Comparison of ENCODE assay signal across 32 cellular contexts in genomic region chrX:26146024-26146423, GRCh38. TPM values are rescaled to one million over a fixed set of nuclear protein-coding genes. Genes with fewer than 3 reads are reported as not detected.
"Had no signal": no experiment of that assay in that cellular context is flagged by ENCODE, and none has a peak within 500 bp of the region (broad histone marks: within the 10 kb centered on the region; RNA-seq: fewer than 3 reads in every experiment).

No MANE protein-coding gene starts in this region.

- H3K4me3 ChIP-seq: adrenal gland, SJCRH30, SK-N-MC had no signal

- DNase-seq: activated CD4-positive, alpha-beta memory T cell treated with anti-CD3 and anti-CD28 coated beads for 36 hours; activated CD4-positive, alpha-beta T cell treated with anti-CD3 and anti-CD28 coated beads for 36 hours; activated CD4-positive, alpha-beta T cell treated with anti-CD3 and anti-CD28 coated beads, Interleukin-2, amount 50 U/mL, for 1 hour; activated CD8-positive, alpha-beta memory T cell treated with anti-CD3 and anti-CD28 coated beads, Interleukin-2, amount 50 U/mL, for 4 hours; activated gamma-delta T cell treated with Interleukin-2 at 50 U/mL for 16 hours; activated naive CD4-positive, alpha-beta T cell treated with anti-CD3 and anti-CD28 coated beads for 36 hours; activated T-cell treated with anti-CD3 and anti-CD28 coated beads for 4 hours; activated T-cell treated with anti-CD3 and anti-CD28 coated beads, Interleukin-2, amount 50 U/mL, for 4 hours; adrenal gland; MM.1S; MV-4-11; NCI-H1092; NCI-H1417; NCI-H146; NCI-H187; NCI-H2029 treated with DMSO at 0.1 percent for 48 hours; NCI-H2107; NCI-H226; NCI-H446 treated with DMSO at 0.1 percent for 48 hours; NCI-H524 treated with DMSO at 0.1 percent for 48 hours; SHP77; SJCRH30 had no signal

- ATAC-seq: activated CD4-positive, alpha-beta T cell treated with anti-CD3 and anti-CD28 coated beads for 36 hours; activated CD4-positive, CD25-positive, alpha-beta regulatory T cell treated with anti-CD3 and anti-CD28 coated beads, Interleukin-2, amount 50 U/mL, for 24 hours; activated naive CD4-positive, alpha-beta T cell treated with anti-CD3 and anti-CD28 coated beads, Interleukin-2, amount 50 U/mL, for 72 hours; activated T-cell treated with anti-CD3 and anti-CD28 coated beads, Interleukin-2, amount 50 U/mL, for 4 hours; Panc1; WTC11 had no signal

- H3K9me3 ChIP-seq: adrenal gland, SJCRH30 had no signal

- H3K27ac ChIP-seq: adrenal gland, KMS-11, SJCRH30, SK-N-MC had no signal

- H3K9ac ChIP-seq: KMS-11 had no signal

- H3K27me3 ChIP-seq: adrenal gland, SJCRH30 had no signal

- H3K36me3 ChIP-seq: adrenal gland, SJCRH30 had no signal

- H3K4me2 ChIP-seq: KMS-11 had no signal

- H3K4me1 ChIP-seq: adrenal gland, SJCRH30 had no signal

RNA-seq across cellular contexts. Expression of gene MAGEB18, which starts 7.9 kb away (rescaled TPM):
- total RNA-seq: activated CD4-positive, alpha-beta memory T cell treated with anti-CD3 and anti-CD28 coated beads for 36 hours; activated CD4-positive, alpha-beta T cell treated with anti-CD3 and anti-CD28 coated beads for 36 hours; activated naive CD4-positive, alpha-beta T cell treated with anti-CD3 and anti-CD28 coated beads for 36 hours; activated naive CD4-positive, alpha-beta T cell treated with anti-CD3 and anti-CD28 coated beads, Interleukin-2, amount 50 U/mL, for 72 hours; activated T-cell treated with anti-CD3 and anti-CD28 coated beads, Interleukin-2, amount 50 U/mL, for 4 hours; activated T-helper 1 cell treated with anti-CD3 and anti-CD28 coated beads, Interleukin-12 subunit alpha, Interleukin-12 subunit beta, Interleukin-2, Interleukin-4 antibody, amounts not matched to agents 30 ng/mL and 10 ng/mL and 1 ng/mL, durations not matched to agents 14 hours and 24 hours and 36 hours; adrenal gland; cardiac septum; LHCN-M2; RPMI7951; WTC11 had no signal
- polyA plus RNA-seq: adrenal gland had no signal

RNA-seq across cellular contexts. Expression of gene MAGEB6B, which starts 14.4 kb away (rescaled TPM):
- total RNA-seq: activated CD4-positive, alpha-beta memory T cell treated with anti-CD3 and anti-CD28 coated beads for 36 hours; activated CD4-positive, alpha-beta T cell treated with anti-CD3 and anti-CD28 coated beads for 36 hours; activated naive CD4-positive, alpha-beta T cell treated with anti-CD3 and anti-CD28 coated beads for 36 hours; activated naive CD4-positive, alpha-beta T cell treated with anti-CD3 and anti-CD28 coated beads, Interleukin-2, amount 50 U/mL, for 72 hours; activated T-cell treated with anti-CD3 and anti-CD28 coated beads, Interleukin-2, amount 50 U/mL, for 4 hours; activated T-helper 1 cell treated with anti-CD3 and anti-CD28 coated beads, Interleukin-12 subunit alpha, Interleukin-12 subunit beta, Interleukin-2, Interleukin-4 antibody, amounts not matched to agents 30 ng/mL and 10 ng/mL and 1 ng/mL, durations not matched to agents 14 hours and 24 hours and 36 hours; adrenal gland; cardiac septum; LHCN-M2; RPMI7951; SJCRH30; WTC11 had no signal
- polyA plus RNA-seq: adrenal gland had no signal

RNA-seq across cellular contexts. Expression of gene MAGEB6, which starts 46.2 kb away (rescaled TPM):
- total RNA-seq: activated CD4-positive, alpha-beta memory T cell treated with anti-CD3 and anti-CD28 coated beads for 36 hours; activated CD4-positive, alpha-beta T cell treated with anti-CD3 and anti-CD28 coated beads for 36 hours; activated naive CD4-positive, alpha-beta T cell treated with anti-CD3 and anti-CD28 coated beads for 36 hours; activated naive CD4-positive, alpha-beta T cell treated with anti-CD3 and anti-CD28 coated beads, Interleukin-2, amount 50 U/mL, for 72 hours; activated T-cell treated with anti-CD3 and anti-CD28 coated beads, Interleukin-2, amount 50 U/mL, for 4 hours; activated T-helper 1 cell treated with anti-CD3 and anti-CD28 coated beads, Interleukin-12 subunit alpha, Interleukin-12 subunit beta, Interleukin-2, Interleukin-4 antibody, amounts not matched to agents 30 ng/mL and 10 ng/mL and 1 ng/mL, durations not matched to agents 14 hours and 24 hours and 36 hours; adrenal gland; cardiac septum; LHCN-M2; WTC11 had no signal
- polyA plus RNA-seq: adrenal gland had no signal
